ENCODE assay signal across 2 cellular contexts in the genomic region with DNA sequence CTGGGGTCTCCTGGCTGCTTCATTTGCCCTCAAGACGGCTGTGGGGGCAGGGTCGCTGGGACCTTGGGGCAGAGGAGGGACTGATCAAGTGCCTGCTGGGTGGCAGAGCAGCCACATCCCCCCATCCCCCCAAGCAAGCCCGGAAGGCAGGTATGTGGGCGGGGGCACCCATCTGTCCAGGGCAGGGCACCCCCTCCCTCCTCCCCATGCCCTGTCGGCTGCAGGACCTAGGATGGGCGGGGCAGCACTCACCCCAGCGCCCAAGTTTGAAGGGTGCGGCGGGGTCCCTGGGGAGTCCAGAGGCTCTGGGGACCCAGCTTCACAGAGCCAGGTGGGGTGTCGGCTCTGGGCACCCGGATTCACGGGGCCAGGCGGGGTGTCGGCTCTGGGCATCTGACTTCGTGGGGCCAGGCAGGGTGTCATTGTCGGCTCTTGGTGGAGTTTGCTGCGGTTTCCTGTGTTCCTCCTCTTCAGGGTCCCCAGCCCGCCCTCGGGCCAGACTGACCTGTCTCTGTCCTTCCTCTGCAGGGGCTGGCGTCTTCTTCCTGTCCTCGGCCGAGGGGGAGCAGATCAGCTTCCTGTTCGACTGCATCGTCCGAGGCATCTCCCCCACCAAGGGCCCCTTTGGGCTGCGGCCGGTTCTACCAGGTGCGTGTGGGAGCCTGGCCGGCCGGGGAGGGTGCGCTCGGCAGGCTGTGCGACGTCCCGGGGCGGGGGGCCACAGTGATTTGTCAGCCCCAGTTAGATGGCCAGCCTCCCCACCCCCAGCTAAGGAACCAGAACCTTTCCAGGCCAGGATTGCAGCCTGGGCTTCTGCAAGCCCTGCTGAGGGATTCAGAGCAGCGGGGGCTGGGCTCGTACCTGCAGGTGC.
TF ChIP-seq lines count a peak whose summit lies in the region.

No MANE protein-coding gene starts in this region.

TF ChIP-seq in HepG2, 621 proteins besides CTCF, POLR2A, EP300 and RAD21:
- TF ChIP-seq KLF16 (CRISPR knock-in tag; IDR thresholded peaks at IDR 0.05), result no peak
- TF ChIP-seq ZNF781 (CRISPR knock-in tag; IDR thresholded peaks at IDR 0.05; ENCODE audit: borderline replicate concordance, not compliant biosample characterization), result no peak
- TF ChIP-seq, protein P1, sequence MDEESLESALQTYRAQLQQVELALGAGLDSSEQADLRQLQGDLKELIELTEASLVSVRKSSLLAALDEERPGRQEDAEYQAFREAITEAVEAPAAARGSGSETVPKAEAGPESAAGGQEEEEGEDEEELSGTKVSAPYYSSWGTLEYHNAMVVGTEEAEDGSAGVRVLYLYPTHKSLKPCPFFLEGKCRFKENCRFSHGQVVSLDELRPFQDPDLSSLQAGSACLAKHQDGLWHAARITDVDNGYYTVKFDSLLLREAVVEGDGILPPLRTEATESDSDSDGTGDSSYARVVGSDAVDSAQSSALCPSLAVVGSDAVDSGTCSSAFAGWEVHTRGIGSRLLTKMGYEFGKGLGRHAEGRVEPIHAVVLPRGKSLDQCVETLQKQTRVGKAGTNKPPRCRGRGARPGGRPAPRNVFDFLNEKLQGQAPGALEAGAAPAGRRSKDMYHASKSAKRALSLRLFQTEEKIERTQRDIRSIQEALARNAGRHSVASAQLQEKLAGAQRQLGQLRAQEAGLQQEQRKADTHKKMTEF (CRISPR knock-in tag; IDR thresholded peaks at IDR 0.05), result no peak
- TF ChIP-seq, protein P2, sequence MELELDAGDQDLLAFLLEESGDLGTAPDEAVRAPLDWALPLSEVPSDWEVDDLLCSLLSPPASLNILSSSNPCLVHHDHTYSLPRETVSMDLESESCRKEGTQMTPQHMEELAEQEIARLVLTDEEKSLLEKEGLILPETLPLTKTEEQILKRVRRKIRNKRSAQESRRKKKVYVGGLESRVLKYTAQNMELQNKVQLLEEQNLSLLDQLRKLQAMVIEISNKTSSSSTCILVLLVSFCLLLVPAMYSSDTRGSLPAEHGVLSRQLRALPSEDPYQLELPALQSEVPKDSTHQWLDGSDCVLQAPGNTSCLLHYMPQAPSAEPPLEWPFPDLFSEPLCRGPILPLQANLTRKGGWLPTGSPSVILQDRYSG (CRISPR knock-in tag; IDR thresholded peaks at IDR 0.05), result no peak
- no peak for TF ChIP-seq ZFY (CRISPR knock-in tag; IDR thresholded peaks at IDR 0.05)
- no peak for TF ChIP-seq ATF1 (CRISPR knock-in tag; IDR thresholded peaks at IDR 0.05)
- TF ChIP-seq CENPX (CRISPR knock-in tag; IDR thresholded peaks at IDR 0.05), result no peak
- no peak for TF ChIP-seq ZNF207 (IDR thresholded peaks at IDR 0.05; ENCODE audit: borderline replicate concordance)
- TF ChIP-seq, protein P3, sequence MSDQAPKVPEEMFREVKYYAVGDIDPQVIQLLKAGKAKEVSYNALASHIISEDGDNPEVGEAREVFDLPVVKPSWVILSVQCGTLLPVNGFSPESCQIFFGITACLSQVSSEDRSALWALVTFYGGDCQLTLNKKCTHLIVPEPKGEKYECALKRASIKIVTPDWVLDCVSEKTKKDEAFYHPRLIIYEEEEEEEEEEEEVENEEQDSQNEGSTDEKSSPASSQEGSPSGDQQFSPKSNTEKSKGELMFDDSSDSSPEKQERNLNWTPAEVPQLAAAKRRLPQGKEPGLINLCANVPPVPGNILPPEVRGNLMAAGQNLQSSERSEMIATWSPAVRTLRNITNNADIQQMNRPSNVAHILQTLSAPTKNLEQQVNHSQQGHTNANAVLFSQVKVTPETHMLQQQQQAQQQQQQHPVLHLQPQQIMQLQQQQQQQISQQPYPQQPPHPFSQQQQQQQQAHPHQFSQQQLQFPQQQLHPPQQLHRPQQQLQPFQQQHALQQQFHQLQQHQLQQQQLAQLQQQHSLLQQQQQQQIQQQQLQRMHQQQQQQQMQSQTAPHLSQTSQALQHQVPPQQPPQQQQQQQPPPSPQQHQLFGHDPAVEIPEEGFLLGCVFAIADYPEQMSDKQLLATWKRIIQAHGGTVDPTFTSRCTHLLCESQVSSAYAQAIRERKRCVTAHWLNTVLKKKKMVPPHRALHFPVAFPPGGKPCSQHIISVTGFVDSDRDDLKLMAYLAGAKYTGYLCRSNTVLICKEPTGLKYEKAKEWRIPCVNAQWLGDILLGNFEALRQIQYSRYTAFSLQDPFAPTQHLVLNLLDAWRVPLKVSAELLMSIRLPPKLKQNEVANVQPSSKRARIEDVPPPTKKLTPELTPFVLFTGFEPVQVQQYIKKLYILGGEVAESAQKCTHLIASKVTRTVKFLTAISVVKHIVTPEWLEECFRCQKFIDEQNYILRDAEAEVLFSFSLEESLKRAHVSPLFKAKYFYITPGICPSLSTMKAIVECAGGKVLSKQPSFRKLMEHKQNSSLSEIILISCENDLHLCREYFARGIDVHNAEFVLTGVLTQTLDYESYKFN (CRISPR knock-in tag; conservative IDR thresholded peaks at IDR 0.05), result no peak
- TF ChIP-seq SOX13 (IDR thresholded peaks at IDR 0.05), result no peak
- no peak for TF ChIP-seq SOX13 (CRISPR knock-in tag; conservative IDR thresholded peaks at IDR 0.05 in 1 of 2, IDR thresholded peaks at IDR 0.05 in 1 of 2)
- no peak for TF ChIP-seq REL (CRISPR knock-in tag; conservative IDR thresholded peaks at IDR 0.05)

TF ChIP-seq in WTC11, 78 proteins besides CTCF, POLR2A, EP300 and RAD21:
- TF ChIP-seq ZNF423 (CRISPR knock-in tag; IDR thresholded peaks at IDR 0.05), result 0 out of 2 replicates have a peak, but pooled peaks have one; percentile 67
- TF ChIP-seq, protein P4, sequence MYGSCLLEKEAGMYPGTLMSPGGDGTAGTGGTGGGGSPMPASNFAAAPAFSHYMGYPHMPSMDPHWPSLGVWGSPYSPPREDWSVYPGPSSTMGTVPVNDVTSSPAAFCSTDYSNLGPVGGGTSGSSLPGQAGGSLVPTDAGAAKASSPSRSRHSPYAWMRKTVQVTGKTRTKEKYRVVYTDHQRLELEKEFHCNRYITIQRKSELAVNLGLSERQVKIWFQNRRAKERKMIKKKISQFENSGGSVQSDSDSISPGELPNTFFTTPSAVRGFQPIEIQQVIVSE (CRISPR knock-in tag; IDR thresholded peaks at IDR 0.05; ENCODE audit: borderline replicate concordance), result no peak
